9 cellular contexts compared by ENCODE assay signal in the genomic region with DNA sequence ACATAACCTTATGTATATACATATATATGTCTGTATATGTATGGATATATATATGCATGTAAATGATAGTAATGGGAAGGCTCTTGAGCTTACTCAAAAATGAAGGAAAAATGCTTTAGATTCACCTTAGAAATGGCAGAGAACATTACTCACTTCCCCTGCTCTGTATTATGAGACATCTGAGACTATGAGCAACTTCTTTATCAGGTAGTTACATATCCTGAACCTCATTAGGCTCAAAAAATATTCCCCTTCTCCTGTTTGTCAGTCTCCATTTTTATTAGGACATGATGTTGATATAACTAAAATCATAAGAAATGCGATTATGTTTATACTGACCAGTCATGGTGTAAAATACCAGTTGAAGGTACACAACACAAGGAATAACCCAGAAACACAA.
"Had no signal": no experiment of that assay in that cellular context is flagged by ENCODE, and none has a peak within 500 bp of the region (broad histone marks: within the 10 kb centered on the region; RNA-seq: fewer than 3 reads in every experiment).

No MANE protein-coding gene starts in this region.

- DNase-seq: GM23248, GOT3, H7, HFFc6, KBM-7 had no signal

- H3K9ac ChIP-seq: GM23248 had no signal

- ATAC-seq: HCT116, HepG2 had no signal

- H3K27ac ChIP-seq: GM23248, HL-60 had no signal

- H3K9me3 ChIP-seq: HAP-1 had no signal

- H3K36me3 ChIP-seq: HAP-1 had no signal

- H3K4me3 ChIP-seq: GM23248, HAP-1 had no signal

- H2AFZ ChIP-seq: GM23248 had no signal
